Comparison of ENCODE assay signal across 16 cellular contexts in the genomic region with DNA sequence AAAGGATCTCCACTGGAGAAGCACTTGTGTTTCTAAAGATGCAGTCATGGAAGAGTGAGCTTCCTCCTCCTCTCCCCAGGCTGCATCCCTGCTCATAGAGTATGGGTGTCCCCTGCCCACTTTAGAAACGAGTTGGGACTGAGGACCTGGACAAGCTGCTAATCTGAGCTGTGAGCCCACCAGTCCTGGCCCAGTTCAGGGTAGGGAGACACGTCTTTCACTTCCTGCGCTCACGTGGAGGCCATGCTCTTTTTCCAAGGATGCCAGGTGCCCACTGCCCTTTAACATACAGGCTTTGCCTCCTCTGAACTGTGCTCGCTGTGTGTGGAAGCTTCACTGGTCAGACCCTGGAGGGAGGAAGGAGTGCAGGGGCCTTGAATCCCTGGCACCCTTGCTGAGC.
"Had no signal": no experiment of that assay in that cellular context is flagged by ENCODE, and none has a peak within 500 bp of the region (broad histone marks: within the 10 kb centered on the region; RNA-seq: fewer than 3 reads in every experiment).

No MANE protein-coding gene starts in this region.

- H3K27ac ChIP-seq: cardiac muscle cell, hepatocyte, thoracic aorta, upper lobe of left lung had no signal

- H3K4me3 Mint-ChIP-seq: activated CD4-positive, alpha-beta T cell treated with anti-CD3 and anti-CD28 coated beads, Interleukin-2, amount 10 ng/mL, durations not matched to agents 7 days and 5 days; activated CD8-positive, alpha-beta memory T cell treated with anti-CD3 and anti-CD28 coated beads, Interleukin-2, amount 10 ng/mL, durations not matched to agents 7 days and 5 days; dendritic cell treated with granulocyte-macrophage colony-stimulating factor and Interleukin-4, amounts not matched to agents 40 ng/mL and 50 ng/mL, for 4 days had no signal

- DNase-seq: activated CD4-positive, alpha-beta T cell treated with anti-CD3 and anti-CD28 coated beads, Interleukin-2, amount 10 ng/mL, durations not matched to agents 7 days and 5 days; activated CD8-positive, alpha-beta memory T cell treated with anti-CD3 and anti-CD28 coated beads, Interleukin-2, amount 10 ng/mL, durations not matched to agents 7 days and 5 days; amniotic stem cell; effector memory CD4-positive, alpha-beta T cell; naive B cell; upper lobe of left lung had no signal

- H3K9me3 ChIP-seq: thoracic aorta, upper lobe of left lung had no signal

- H3K4me2 ChIP-seq: hepatocyte, smooth muscle cell had no signal

- H2AFZ ChIP-seq: hepatocyte had no signal

- H3K9me3 Mint-ChIP-seq: activated CD4-positive, alpha-beta T cell treated with anti-CD3 and anti-CD28 coated beads, Interleukin-2, amount 10 ng/mL, durations not matched to agents 7 days and 5 days; activated naive CD4-positive, alpha-beta T cell treated with anti-CD3 and anti-CD28 coated beads, Interleukin-2, amount 50 U/mL, for 72 hours; activated T-helper 2 cell treated with anti-CD3 and anti-CD28 coated beads, Interferon-gamma antibody, Interleukin-2, Interleukin-4, amounts not matched to agents 10 μg/mL and 5 μg/mL and 100 μg/mL, durations not matched to agents 14 hours and 24 hours and 36 hours; dendritic cell treated with granulocyte-macrophage colony-stimulating factor and Interleukin-4, amounts not matched to agents 40 ng/mL and 50 ng/mL, for 4 days; memory B cell; naive B cell; stimulated activated memory B cell treated with anti-CD40 and anti-IgM and Interleukin-4, amounts not matched to agents 10 μg/mL and 1 μg/mL and 100 μg/mL, for 72 hours had no signal

- FAIRE-seq: endothelial cell of umbilical vein had no signal

- H3K36me3 Mint-ChIP-seq: activated CD8-positive, alpha-beta memory T cell treated with anti-CD3 and anti-CD28 coated beads, Interleukin-2, amount 10 ng/mL, durations not matched to agents 7 days and 5 days; activated naive CD4-positive, alpha-beta T cell treated with anti-CD3 and anti-CD28 coated beads, Interleukin-2, amount 50 U/mL, for 72 hours; memory B cell; stimulated activated memory B cell treated with anti-CD40 and anti-IgM and Interleukin-4, amounts not matched to agents 10 μg/mL and 1 μg/mL and 100 μg/mL, for 72 hours had no signal

- H3K27ac Mint-ChIP-seq: activated CD8-positive, alpha-beta memory T cell treated with anti-CD3 and anti-CD28 coated beads, Interleukin-2, amount 10 ng/mL, durations not matched to agents 7 days and 5 days; activated naive CD4-positive, alpha-beta T cell treated with anti-CD3 and anti-CD28 coated beads, Interleukin-2, amount 50 U/mL, for 72 hours; activated T-helper 2 cell treated with anti-CD3 and anti-CD28 coated beads, Interferon-gamma antibody, Interleukin-2, Interleukin-4, amounts not matched to agents 10 μg/mL and 5 μg/mL and 100 μg/mL, durations not matched to agents 14 hours and 24 hours and 36 hours had no signal

- H3K79me2 ChIP-seq: hepatocyte had no signal

- H3K4me3 ChIP-seq: cardiac muscle cell, hepatocyte, smooth muscle cell, thoracic aorta, upper lobe of left lung had no signal

- H3K27me3 ChIP-seq: upper lobe of left lung had no signal

- H3K36me3 ChIP-seq: cardiac muscle cell, thoracic aorta, upper lobe of left lung had no signal
